In the genomic region with DNA sequence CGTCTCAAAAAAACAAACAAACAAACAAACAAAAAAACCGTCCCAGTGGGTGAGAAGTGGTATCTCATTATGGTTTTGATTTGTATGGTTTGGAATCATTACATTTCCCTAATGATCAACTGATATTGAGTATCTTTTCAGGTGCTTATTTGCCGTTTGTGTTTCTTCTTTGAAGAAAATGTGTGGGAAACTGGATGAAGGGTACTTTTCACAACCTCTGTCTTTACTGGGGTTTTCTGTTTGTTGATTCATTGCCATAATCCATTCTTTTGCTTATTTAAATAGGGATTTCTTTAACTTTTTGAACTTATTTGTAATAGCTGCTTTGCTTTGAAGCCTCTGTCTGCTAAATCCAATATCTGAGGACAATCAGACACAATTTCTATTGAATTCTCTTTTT, we compare ENCODE assay signal across 23 cellular contexts. TPM values are rescaled to one million over a fixed set of nuclear protein-coding genes. Genes with fewer than 3 reads are reported as not detected.
DNase-seq lines count a peak whose midpoint lies in the region; ATAC-seq and TF ChIP-seq lines count a peak whose summit lies in the region.
"Had no signal": no experiment of that assay in that cellular context is flagged by ENCODE, and none has a peak within 500 bp of the region (broad histone marks: within the 10 kb centered on the region; RNA-seq: fewer than 3 reads in every experiment).

No MANE protein-coding gene starts in this region.

- H3K4me1 ChIP-seq in GM23248 (ENCODE audit: insufficient read depth) (peaks cover 8% of the 10 kb centered on the region), SJSA1 (replicated peaks) (peaks cover 18% of the 10 kb centered on the region), fibroblast of lung (ENCODE audit: control insufficient read depth, extremely low read depth, insufficient read depth, low read length) (no peaks in the 10 kb centered on the region), smooth muscle cell (ENCODE audit: low read depth) (no peaks in the 10 kb centered on the region)
- H3K4me1 ChIP-seq: SJCRH30 had no signal

- H3K9me2 ChIP-seq in GM23248 (ENCODE audit: insufficient read depth) = no peaks in the 10 kb centered on the region

- H3K9ac ChIP-seq in GM23248 = peak overlapping the region; percentile 48
- no peak overlapping the region for H3K9ac ChIP-seq in fibroblast of lung (ENCODE audit: insufficient read depth, low read length)
- peak overlapping the region; percentile 70 for H3K9ac ChIP-seq in smooth muscle cell (ENCODE audit: low read depth)

- H3K9me3 ChIP-seq in GM23248 (ENCODE audit: low read depth) (no peaks in the 10 kb centered on the region), SJSA1 (replicated peaks) (no peaks in the 10 kb centered on the region), fibroblast of lung (ENCODE audit: control insufficient read depth, insufficient read depth, low read depth, low read length) (no peaks in the 10 kb centered on the region), smooth muscle cell (replicated peaks; ENCODE audit: low read depth) (no peaks in the 10 kb centered on the region)
- H3K9me3 ChIP-seq: BE2C, SJCRH30 had no signal

- TF ChIP-seq CTCF in fibroblast of lung (conservative IDR thresholded peaks at IDR 0.05 in 1 of 2, IDR thresholded peaks at IDR 0.05 in 1 of 2; ENCODE audit: low read depth in 1 of 2, low read length in 2 of 2) = no peak
- no peak for TF ChIP-seq CTCF in smooth muscle cell (IDR thresholded peaks at IDR 0.05; ENCODE audit: borderline replicate concordance, insufficient read depth, poor library complexity, severe bottlenecking)

- H3F3A ChIP-seq in GM23248 (ENCODE audit: insufficient read depth) = peaks cover 15% of the 10 kb centered on the region
- H3F3A ChIP-seq in smooth muscle cell (ENCODE audit: low read depth) = no peaks in the 10 kb centered on the region

- H4K20me1 ChIP-seq in GM23248 (ENCODE audit: insufficient read depth) (no peaks in the 10 kb centered on the region), fibroblast of lung (ENCODE audit: control insufficient read depth, extremely low read depth, insufficient read depth, low read length) (no peaks in the 10 kb centered on the region), smooth muscle cell (ENCODE audit: low read depth) (no peaks in the 10 kb centered on the region)

- WGBS in GM23248 (ENCODE audit: low coverage in 1 of 2, low lambda C conversion rate in 2 of 2, missing lambda C conversion rate in 2 of 2), 2 experiments = 84 to 88% methylated on average over 3 of the region's 3 CpGs
- WGBS in smooth muscle cell (ENCODE audit: low lambda C conversion rate) = 92% methylated on average over 3 of the region's 3 CpGs

- H3K27ac ChIP-seq in GM23248 (peak overlapping the region; percentile 64), SJSA1 (peak overlapping the region; percentile 13; the same call in 1 of the 2 replicates), fibroblast of lung (ENCODE audit: insufficient read depth, low read length) (no peak overlapping the region), smooth muscle cell (ENCODE audit: low read depth) (peak overlapping the region; percentile 89)
- H3K27ac ChIP-seq: SJCRH30 had no signal

- H3K4me2 ChIP-seq in GM23248 (ENCODE audit: unreplicated experiment) (peak overlapping the region; percentile 13), fibroblast of lung (ENCODE audit: extremely low read depth, insufficient read depth, low read length) (peak overlapping the region; percentile 25), smooth muscle cell (no peak overlapping the region)

- ATAC-seq in HG02571 (IDR thresholded peaks at IDR 0.05; ENCODE audit: unreplicated experiment) = no peak
- ATAC-seq: Right ventricle myocardium inferior had no signal

- no peaks in the 10 kb centered on the region for H3K36me3 ChIP-seq in GM23248 (ENCODE audit: low read depth)
- no peaks in the 10 kb centered on the region for H3K36me3 ChIP-seq in SJSA1
- H3K36me3 ChIP-seq in fibroblast of lung (ENCODE audit: control insufficient read depth, insufficient read depth, low read length) = no peaks in the 10 kb centered on the region
- no peaks in the 10 kb centered on the region for H3K36me3 ChIP-seq in smooth muscle cell (ENCODE audit: low read depth)
- H3K36me3 ChIP-seq: BE2C, SJCRH30 had no signal

- DNase-seq in GM23248 (peak; percentile 7), SJSA1 (ENCODE audit: low read depth in 1 of 2, low spot score in 2 of 2) (no peak), fibroblast of lung (ENCODE audit: low read depth in 2 of 2) (no peak), smooth muscle cell (lab: John Stamatoyannopoulos, UW; ENCODE audit: unreplicated experiment) (no peak), HT-29 (ENCODE audit: low spot score) (no peak), NCI-H2196 treated with DMSO at 0.1 percent for 48 hours (lab: John Stamatoyannopoulos, UW; ENCODE audit: unreplicated experiment) (no peak)
- DNase-seq: 8988T; ACHN; BE2C; CD8-positive, alpha-beta memory T cell; DMS 273 treated with DMSO at 0.1 percent for 48 hours; DND-41; H7; NCI-H1092; NCI-H1417 treated with DMSO at 0.1 percent for 48 hours; NCI-H1694 treated with DMSO at 0.1 percent for 48 hours; NCI-H2081; NCI-H345; NCI-H524; NCI-H774; SJCRH30 had no signal

- in situ Hi-C loops in GM23248 (cut with MboI) = no loop called here

- H3K79me2 ChIP-seq in GM23248 (ENCODE audit: insufficient read depth) (no peaks in the 10 kb centered on the region), fibroblast of lung (ENCODE audit: control insufficient read depth, insufficient read depth, low read length) (no peaks in the 10 kb centered on the region), smooth muscle cell (ENCODE audit: low read depth) (no peaks in the 10 kb centered on the region)

- no peak overlapping the region for H3K4me3 ChIP-seq in GM23248
- H3K4me3 ChIP-seq in SJSA1 = no peak overlapping the region
- H3K4me3 ChIP-seq in fibroblast of lung (replicated peaks in 1 of 4; ENCODE audit: control extremely low read depth in 1 of 4, insufficient read depth in 1 of 4, low read depth in 3 of 4, low read length in 4 of 4) = no peak overlapping the region
- H3K4me3 ChIP-seq in smooth muscle cell = no peak overlapping the region
- H3K4me3 ChIP-seq: SJCRH30 had no signal

- H3K27me3 ChIP-seq in GM23248 (replicated peaks; ENCODE audit: insufficient read depth) (0 out of 2 replicates have a peak, but pooled peaks cover 2% of the 10 kb centered on the region), SJSA1 (replicated peaks) (no peaks in the 10 kb centered on the region), fibroblast of lung (ENCODE audit: control insufficient read depth, insufficient read depth, low read length) (peaks cover 1% of the 10 kb centered on the region), smooth muscle cell (ENCODE audit: low read depth) (no peaks in the 10 kb centered on the region)
- H3K27me3 ChIP-seq: BE2C, SJCRH30 had no signal

- H2AFZ ChIP-seq in GM23248 = no peak overlapping the region
- H2AFZ ChIP-seq in fibroblast of lung (ENCODE audit: low read length) = no peak overlapping the region
- H2AFZ ChIP-seq in smooth muscle cell (ENCODE audit: low read depth) = peak overlapping the region; percentile 25

RNA-seq across cellular contexts. Expression of a gene that starts 9.2 kb away (rescaled TPM):
- total RNA-seq in GM23248 (2014; rRNA removed; shearing (Covaris generic)) = 45.0 and 53.5 TPM in 2 replicates
- polyA plus RNA-seq in GM23248 (2016; fragmentation: Nextera tagmentation; extraction: Ambion mirVana) (25.6 and 27.5 TPM in 2 replicates), fibroblast of lung (9.1 and 10.6 TPM in 2 replicates), smooth muscle cell (27.5 and 28.1 TPM in 2 replicates)
- total RNA-seq in SJSA1 (2014; rRNA removed; shearing (Covaris generic)) = 60.1 and 67.4 TPM in 2 replicates
- total RNA-seq in fibroblast of lung (32.9 and 35.8 TPM in 2 replicates), smooth muscle cell (29.1 and 32.2 TPM in 2 replicates)
- 20.9 and 23.3 TPM in 2 replicates for polyA plus RNA-seq in fibroblast of lung (2012)
- 10.2 and 16.7 TPM in 2 replicates for polyA minus RNA-seq in fibroblast of lung (ENCODE audit: low replicate concordance)
- 24.4 and 24.9 TPM in 2 replicates for total RNA-seq in HT-29 (2014; rRNA removed; shearing (Covaris generic))
